In the genomic region with DNA sequence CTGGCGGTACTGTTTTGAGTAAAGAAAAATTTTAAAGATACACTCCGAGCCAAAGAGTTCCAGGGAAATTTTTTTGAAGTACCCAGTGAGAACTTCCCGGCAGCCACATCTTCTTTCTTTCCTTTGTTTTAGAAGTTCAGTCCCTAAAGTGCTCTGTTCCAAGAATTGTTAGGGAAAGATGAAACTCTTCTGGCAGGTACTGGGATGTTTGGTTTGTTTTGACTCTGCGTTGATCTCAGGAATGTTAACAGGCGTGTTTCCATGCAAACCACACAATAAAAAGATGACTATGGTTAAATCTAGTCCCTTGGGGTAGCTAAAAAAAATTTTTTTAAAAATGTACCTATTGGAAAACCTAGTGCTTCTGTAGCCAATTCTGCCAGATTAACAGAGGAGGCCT, we compare ENCODE assay signal across 20 cellular contexts.
A peak's percentile ranks its signal among the peaks of the same experiment; 100 is the strongest.
DNase-seq lines count a peak whose midpoint lies in the region; ATAC-seq and TF ChIP-seq lines count a peak whose summit lies in the region.
"Had no signal": no experiment of that assay in that cellular context is flagged by ENCODE, and none has a peak within 500 bp of the region (broad histone marks: within the 10 kb centered on the region; RNA-seq: fewer than 3 reads in every experiment).

No MANE protein-coding gene starts in this region.

- H3K4me3 ChIP-seq in fibroblast of mammary gland (ENCODE audit: control insufficient read depth, low read depth, low read length) (no peak overlapping the region), uterus (no peak overlapping the region)
- H3K4me3 ChIP-seq: upper lobe of left lung had no signal

- no peaks in the 10 kb centered on the region for H3K27me3 ChIP-seq in uterus
- H3K27me3 ChIP-seq: upper lobe of left lung had no signal

- TF ChIP-seq CTCF in fibroblast of mammary gland (conservative IDR thresholded peaks at IDR 0.05; ENCODE audit: control insufficient read depth, insufficient read depth, low read depth, low read length) (no peak), uterus (IDR thresholded peaks at IDR 0.05) (no peak)

- no peaks in the 10 kb centered on the region for H3K4me1 ChIP-seq in uterus
- H3K4me1 ChIP-seq: upper lobe of left lung had no signal

- no peaks in the 10 kb centered on the region for H3K36me3 Mint-ChIP-seq in activated T-cell treated with anti-CD3 and anti-CD28 coated beads, Interleukin-2, amount 50 U/mL, for 24 hours (ENCODE audit: low read depth)
- H3K36me3 Mint-ChIP-seq: activated naive CD8-positive, alpha-beta T cell; CD14-positive monocyte; natural killer cell had no signal

- H3K27ac ChIP-seq in uterus: peak overlapping the region; percentile 44 to 50
- H3K27ac ChIP-seq: epithelial cell of prostate, KMS-11, upper lobe of left lung had no signal

- no peak for TF ChIP-seq POLR2A in uterus (IDR thresholded peaks at IDR 0.05)

- H3K27ac Mint-ChIP-seq in stimulated activated naive CD8-positive, alpha-beta T cell treated with anti-CD3 and anti-CD28 coated beads, Interleukin-15, amount 100 ng/mL, for 72 hours: no peak overlapping the region
- no peak overlapping the region for H3K27ac Mint-ChIP-seq in activated T-cell treated with anti-CD3 and anti-CD28 coated beads, Interleukin-2, amount 50 U/mL, for 24 hours
- H3K27ac Mint-ChIP-seq: activated CD4-positive, alpha-beta T cell treated with anti-CD3 and anti-CD28 coated beads, Interleukin-2, amount 10 ng/mL, durations not matched to agents 24 days and 14 days; activated naive CD8-positive, alpha-beta T cell; CD14-positive monocyte; natural killer cell had no signal

- ATAC-seq in stimulated activated naive CD8-positive, alpha-beta T cell treated with anti-CD3 and anti-CD28 coated beads, Interleukin-15, amount 100 ng/mL, for 72 hours: no peak
- no peak for ATAC-seq in HG02678 (IDR thresholded peaks at IDR 0.05; ENCODE audit: unreplicated experiment)
- ATAC-seq: natural killer cell had no signal

- no peaks in the 10 kb centered on the region for H3K36me3 ChIP-seq in uterus
- H3K36me3 ChIP-seq: upper lobe of left lung had no signal

- no peaks in the 10 kb centered on the region for H3K9me3 ChIP-seq in uterus
- H3K9me3 ChIP-seq: upper lobe of left lung had no signal

- DNase-seq in LHCN-M2 (ENCODE audit: low read depth) (peak; percentile 62), fibroblast of mammary gland (ENCODE audit: low read depth) (peak; percentile 73), myocyte (ENCODE audit: low read depth) (peak; percentile 58), uterus (no peak)
- DNase-seq in stimulated activated naive CD8-positive, alpha-beta T cell treated with anti-CD3 and anti-CD28 coated beads, Interleukin-15, amount 100 ng/mL, for 72 hours: no peak
- DNase-seq in activated T-cell treated with anti-CD3 and anti-CD28 coated beads, Interleukin-2, amount 50 U/mL, for 24 hours: no peak
- DNase-seq: activated CD4-positive, alpha-beta T cell treated with anti-CD3 and anti-CD28 coated beads, Interleukin-2, amount 10 ng/mL, durations not matched to agents 24 days and 14 days; activated T-cell treated with anti-CD3 and anti-CD28 coated beads, Interleukin-2, amount 50 U/mL, for 1 hour; HCEC 1CT; natural killer cell; NCI-H146; NCI-H446 treated with DMSO at 0.1 percent for 48 hours; stimulated activated CD4-positive, alpha-beta T cell treated with anti-CD3 and anti-CD28 coated beads, Interleukin-2, amount 100 ng/mL, for 48 hours; stimulated activated CD8-positive, alpha-beta memory T cell treated with anti-CD3 and anti-CD28 coated beads, Interleukin-4, amount 100 ng/mL, for 48 hours; upper lobe of left lung had no signal

- no peaks in the 10 kb centered on the region for H3K4me1 Mint-ChIP-seq in stimulated activated naive CD8-positive, alpha-beta T cell treated with anti-CD3 and anti-CD28 coated beads, Interleukin-15, amount 100 ng/mL, for 72 hours
- no peaks in the 10 kb centered on the region for H3K4me1 Mint-ChIP-seq in activated T-cell treated with anti-CD3 and anti-CD28 coated beads, Interleukin-2, amount 50 U/mL, for 24 hours (ENCODE audit: low read depth)
- H3K4me1 Mint-ChIP-seq: activated CD4-positive, alpha-beta T cell treated with anti-CD3 and anti-CD28 coated beads, Interleukin-2, amount 10 ng/mL, durations not matched to agents 24 days and 14 days; CD14-positive monocyte; natural killer cell had no signal

- peaks cover 5% of the 10 kb centered on the region for H3K27me3 Mint-ChIP-seq in stimulated activated naive CD8-positive, alpha-beta T cell treated with anti-CD3 and anti-CD28 coated beads, Interleukin-15, amount 100 ng/mL, for 72 hours
- no peaks in the 10 kb centered on the region for H3K27me3 Mint-ChIP-seq in activated T-cell treated with anti-CD3 and anti-CD28 coated beads, Interleukin-2, amount 50 U/mL, for 24 hours
- H3K27me3 Mint-ChIP-seq: activated CD4-positive, alpha-beta T cell treated with anti-CD3 and anti-CD28 coated beads, Interleukin-2, amount 10 ng/mL, durations not matched to agents 24 days and 14 days had no signal

- H3K4me3 Mint-ChIP-seq in stimulated activated naive CD8-positive, alpha-beta T cell treated with anti-CD3 and anti-CD28 coated beads, Interleukin-15, amount 100 ng/mL, for 72 hours: no peak overlapping the region
- no peak overlapping the region for H3K4me3 Mint-ChIP-seq in activated T-cell treated with anti-CD3 and anti-CD28 coated beads, Interleukin-2, amount 50 U/mL, for 24 hours
- H3K4me3 Mint-ChIP-seq: activated CD4-positive, alpha-beta T cell treated with anti-CD3 and anti-CD28 coated beads, Interleukin-2, amount 10 ng/mL, durations not matched to agents 24 days and 14 days; activated naive CD8-positive, alpha-beta T cell; CD14-positive monocyte; natural killer cell had no signal

- H3K9me3 Mint-ChIP-seq in stimulated activated naive CD8-positive, alpha-beta T cell treated with anti-CD3 and anti-CD28 coated beads, Interleukin-15, amount 100 ng/mL, for 72 hours: no peaks in the 10 kb centered on the region
- no peaks in the 10 kb centered on the region for H3K9me3 Mint-ChIP-seq in activated T-cell treated with anti-CD3 and anti-CD28 coated beads, Interleukin-2, amount 50 U/mL, for 24 hours
- H3K9me3 Mint-ChIP-seq: activated CD4-positive, alpha-beta T cell treated with anti-CD3 and anti-CD28 coated beads, Interleukin-2, amount 10 ng/mL, durations not matched to agents 24 days and 14 days; CD14-positive monocyte had no signal

- intact Hi-C loops in uterus (cut with DNase I; ENCODE audit: low total_unique reads): no loop called here

Comparison
In these comparisons a context has a peak if more than half of its experiments do, and no peak if none do; other contexts are left out.
1. DNase-seq: peak in LHCN-M2 (single experiment), fibroblast of mammary gland (single experiment) and myocyte (single experiment); none in uterus (0 of 2), stimulated activated naive CD8-positive, alpha-beta T cell treated with anti-CD3 and anti-CD28 coated beads, Interleukin-15, amount 100 ng/mL, for 72 hours (0 of 2) and activated T-cell treated with anti-CD3 and anti-CD28 coated beads, Interleukin-2, amount 50 U/mL, for 24 hours (single experiment).